8 cellular contexts compared by ENCODE assay signal in the genomic region with DNA sequence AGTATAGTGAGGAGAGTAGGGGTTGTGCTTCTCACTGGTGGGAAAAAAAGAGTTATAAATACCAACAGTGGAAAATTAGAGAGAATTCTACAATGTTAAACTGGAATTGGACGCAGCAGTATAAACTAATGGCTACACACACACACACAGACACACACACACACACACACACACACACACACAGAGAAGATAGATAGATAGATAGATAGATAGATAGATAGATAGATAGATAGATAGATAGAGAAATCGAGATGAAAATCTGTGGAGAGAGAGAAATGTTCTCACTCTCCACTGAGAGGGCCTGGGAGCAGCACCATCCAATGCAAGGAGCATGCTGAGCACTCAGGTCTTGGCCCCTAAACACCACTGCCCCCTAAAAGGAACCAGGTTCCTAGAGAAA.
"Had no signal": no experiment of that assay in that cellular context is flagged by ENCODE, and none has a peak within 500 bp of the region (broad histone marks: within the 10 kb centered on the region; RNA-seq: fewer than 3 reads in every experiment).

No MANE protein-coding gene starts in this region.

- FAIRE-seq: H1, H54, HepG2 had no signal

- H3K27ac ChIP-seq: HL-60 had no signal

- H3K4me2 ChIP-seq: GM23338 had no signal

- DNase-seq: H9, HCEC 1CT, KG1 had no signal

- H3K4me3 ChIP-seq: GM23338 had no signal

- ATAC-seq: GM23338, HepG2 had no signal

- H2AFZ ChIP-seq: GM23338 had no signal
